In the genomic region with DNA sequence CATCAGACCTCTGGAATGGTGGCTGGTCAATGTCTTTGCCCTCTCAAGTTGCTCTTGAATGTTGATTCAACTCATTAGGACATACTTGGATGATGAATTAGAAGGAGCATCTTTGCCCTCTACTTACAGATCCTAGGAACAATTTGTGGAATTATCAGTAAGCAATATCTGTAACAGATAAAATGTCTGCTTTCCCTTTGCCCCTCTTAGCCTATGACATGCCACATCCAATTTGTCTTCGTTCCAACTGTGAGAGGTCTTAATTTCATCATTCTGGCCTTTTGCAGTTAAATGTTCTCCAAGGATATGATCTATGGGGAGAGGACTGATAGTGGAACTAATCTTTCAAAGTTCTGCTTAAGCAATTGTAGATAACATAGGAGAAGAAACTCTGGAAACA, we compare ENCODE assay signal across 31 cellular contexts.
"Had no signal": no experiment of that assay in that cellular context is flagged by ENCODE, and none has a peak within 500 bp of the region (broad histone marks: within the 10 kb centered on the region; RNA-seq: fewer than 3 reads in every experiment).

No MANE protein-coding gene starts in this region.

- H3K4me3 ChIP-seq: breast epithelium, cardiac muscle cell, colonic mucosa, esophagus squamous epithelium, gastroesophageal sphincter, heart right ventricle had no signal

- H3K27me3 Mint-ChIP-seq: activated CD4-positive, alpha-beta memory T cell treated with anti-CD3 and anti-CD28 coated beads, Interleukin-2, amount 10 ng/mL, durations not matched to agents 7 days and 5 days; activated CD4-positive, alpha-beta T cell treated with anti-CD3 and anti-CD28 coated beads for 36 hours; activated CD4-positive, alpha-beta T cell treated with anti-CD3 and anti-CD28 coated beads, Interleukin-2, amount 10 ng/mL, durations not matched to agents 24 days and 14 days; activated naive CD4-positive, alpha-beta T cell treated with anti-CD3 and anti-CD28 coated beads, Interleukin-2, amount 10 ng/mL, durations not matched to agents 7 days and 5 days; activated naive CD8-positive, alpha-beta T cell treated with anti-CD3 and anti-CD28 coated beads, Interleukin-2, amount 10 ng/mL, durations not matched to agents 7 days and 5 days; activated T-cell treated with anti-CD3 and anti-CD28 coated beads, Interleukin-2, amount 50 U/mL, for 24 hours; brain had no signal

- H3K27me3 ChIP-seq: breast epithelium, cardiac muscle cell, colonic mucosa, esophagus squamous epithelium, gastroesophageal sphincter, heart right ventricle had no signal

- FAIRE-seq: endometrium, endothelial cell of umbilical vein had no signal

- H3K36me3 ChIP-seq: breast epithelium, colonic mucosa had no signal

- H3K9me3 ChIP-seq: breast epithelium, colonic mucosa, gastroesophageal sphincter had no signal

- H3K4me1 ChIP-seq: breast epithelium, colonic mucosa, esophagus squamous epithelium, gastroesophageal sphincter had no signal

- H3K4me3 Mint-ChIP-seq: activated CD4-positive, alpha-beta memory T cell treated with anti-CD3 and anti-CD28 coated beads, Interleukin-2, amount 10 ng/mL, durations not matched to agents 7 days and 5 days; activated CD4-positive, alpha-beta T cell treated with anti-CD3 and anti-CD28 coated beads for 36 hours; activated CD4-positive, alpha-beta T cell treated with anti-CD3 and anti-CD28 coated beads, Interleukin-2, amount 10 ng/mL, durations not matched to agents 24 days and 14 days; activated naive CD4-positive, alpha-beta T cell treated with anti-CD3 and anti-CD28 coated beads, Interleukin-2, amount 10 ng/mL, durations not matched to agents 7 days and 5 days; activated naive CD8-positive, alpha-beta T cell treated with anti-CD3 and anti-CD28 coated beads, Interleukin-2, amount 10 ng/mL, durations not matched to agents 7 days and 5 days; activated T-cell treated with anti-CD3 and anti-CD28 coated beads, Interleukin-2, amount 50 U/mL, for 24 hours; activated T-cell treated with anti-CD3 and anti-CD28 coated beads, Interleukin-2, amount 50 U/mL, for 72 hours; brain had no signal

- H3K27ac ChIP-seq: breast epithelium, cardiac muscle cell, colonic mucosa, epithelial cell of prostate, esophagus squamous epithelium, gastroesophageal sphincter, heart right ventricle had no signal

- DNase-seq: activated CD4-positive, alpha-beta memory T cell treated with anti-CD3 and anti-CD28 coated beads, Interleukin-2, amount 10 ng/mL, durations not matched to agents 7 days and 5 days; activated CD4-positive, alpha-beta T cell treated with anti-CD3 and anti-CD28 coated beads for 36 hours; activated CD4-positive, alpha-beta T cell treated with anti-CD3 and anti-CD28 coated beads, Interleukin-2, amount 10 ng/mL, durations not matched to agents 24 days and 14 days; activated CD4-positive, CD25-positive, alpha-beta regulatory T cell; activated CD4-positive, CD25-positive, alpha-beta regulatory T cell treated with anti-CD3 and anti-CD28 coated beads, Interleukin-2, amount 50 U/mL, for 72 hours; activated CD8-positive, alpha-beta memory T cell treated with anti-CD3 and anti-CD28 coated beads, Interleukin-2, amount 50 U/mL, for 48 hours; activated gamma-delta T cell; activated naive CD4-positive, alpha-beta T cell; activated naive CD4-positive, alpha-beta T cell treated with anti-CD3 and anti-CD28 coated beads, Interleukin-2, amount 10 ng/mL, durations not matched to agents 7 days and 5 days; activated naive CD8-positive, alpha-beta T cell treated with anti-CD3 and anti-CD28 coated beads, Interleukin-2, amount 10 ng/mL, durations not matched to agents 7 days and 5 days; activated T-cell treated with anti-CD3 and anti-CD28 coated beads for 4 hours; activated T-cell treated with anti-CD3 and anti-CD28 coated beads, Interleukin-2, amount 50 U/mL, for 24 hours; activated T-cell treated with anti-CD3 and anti-CD28 coated beads, Interleukin-2, amount 50 U/mL, for 72 hours; amygdala; aorta; central memory CD4-positive, alpha-beta T cell; cerebellar nuclear complex; colonic mucosa; effector CD8-positive, alpha-beta T cell; esophagus squamous epithelium; foreskin melanocyte; heart right ventricle; T-helper 2 cell had no signal

- H3K4me1 Mint-ChIP-seq: activated CD4-positive, alpha-beta memory T cell treated with anti-CD3 and anti-CD28 coated beads, Interleukin-2, amount 10 ng/mL, durations not matched to agents 7 days and 5 days; activated CD4-positive, alpha-beta T cell treated with anti-CD3 and anti-CD28 coated beads for 36 hours; activated CD4-positive, alpha-beta T cell treated with anti-CD3 and anti-CD28 coated beads, Interleukin-2, amount 10 ng/mL, durations not matched to agents 24 days and 14 days; activated naive CD4-positive, alpha-beta T cell treated with anti-CD3 and anti-CD28 coated beads, Interleukin-2, amount 10 ng/mL, durations not matched to agents 7 days and 5 days; activated naive CD8-positive, alpha-beta T cell treated with anti-CD3 and anti-CD28 coated beads, Interleukin-2, amount 10 ng/mL, durations not matched to agents 7 days and 5 days; brain had no signal

- H3K27ac Mint-ChIP-seq: activated CD4-positive, alpha-beta memory T cell treated with anti-CD3 and anti-CD28 coated beads, Interleukin-2, amount 10 ng/mL, durations not matched to agents 7 days and 5 days; activated CD4-positive, alpha-beta T cell treated with anti-CD3 and anti-CD28 coated beads for 36 hours; activated CD4-positive, alpha-beta T cell treated with anti-CD3 and anti-CD28 coated beads, Interleukin-2, amount 10 ng/mL, durations not matched to agents 24 days and 14 days; activated naive CD4-positive, alpha-beta T cell treated with anti-CD3 and anti-CD28 coated beads, Interleukin-2, amount 10 ng/mL, durations not matched to agents 7 days and 5 days; activated naive CD4-positive, alpha-beta T cell treated with anti-CD3 and anti-CD28 coated beads, Interleukin-2, amount 50 U/mL, for 72 hours; activated naive CD8-positive, alpha-beta T cell treated with anti-CD3 and anti-CD28 coated beads, Interleukin-2, amount 10 ng/mL, durations not matched to agents 7 days and 5 days; activated T-cell treated with anti-CD3 and anti-CD28 coated beads, Interleukin-2, amount 50 U/mL, for 24 hours; brain had no signal
